ENCODE assay signal across 1 cellular context in genomic region chr6:3379482-3380060, GRCh38.
A peak's percentile ranks its signal among the peaks of the same experiment; 100 is the strongest.
TF ChIP-seq lines count a peak whose summit lies in the region.

No MANE protein-coding gene starts in this region.

TF ChIP-seq in HepG2, 621 proteins besides CTCF, POLR2A, EP300 and RAD21 (continued from another document and continues in another):
- TF ChIP-seq ZNF800 (CRISPR knock-in tag; IDR thresholded peaks at IDR 0.05) (0 out of 2 replicates have a peak, but pooled peaks have one; percentile 37), ZNF276 (CRISPR knock-in tag; IDR thresholded peaks at IDR 0.05; ENCODE audit: low read depth) (no peak), ZFY (CRISPR knock-in tag; IDR thresholded peaks at IDR 0.05) (peak; percentile 32; the same call in 1 of the 2 replicates), FOXA3 (CRISPR knock-in tag; IDR thresholded peaks at IDR 0.05) (peak; percentile 39; the same call in 1 of the 2 replicates), FUBP1 (CRISPR knock-in tag; IDR thresholded peaks at IDR 0.05; ENCODE audit: borderline replicate concordance) (no peak), SP140L (CRISPR knock-in tag; IDR thresholded peaks at IDR 0.05; ENCODE audit: borderline replicate concordance) (0 out of 2 replicates have a peak, but pooled peaks have one; percentile 9), HCFC1 (IDR thresholded peaks at IDR 0.05; ENCODE audit: low read depth, low read length) (no peak), STAT5B (CRISPR knock-in tag; IDR thresholded peaks at IDR 0.05) (no peak), CAMTA2 (CRISPR knock-in tag; IDR thresholded peaks at IDR 0.05; ENCODE audit: borderline replicate concordance) (peak; percentile 34; the same call in 1 of the 2 replicates), MTA3 (CRISPR knock-in tag; IDR thresholded peaks at IDR 0.05) (no peak), ERF (CRISPR knock-in tag; IDR thresholded peaks at IDR 0.05) (no peak), SNAI1 (CRISPR knock-in tag; IDR thresholded peaks at IDR 0.05; ENCODE audit: borderline replicate concordance) (0 out of 2 replicates have a peak, but pooled peaks have one; percentile 81), HNF4A (CRISPR knock-in tag; IDR thresholded peaks at IDR 0.05) (peak; percentile 52), RFXAP (CRISPR knock-in tag; IDR thresholded peaks at IDR 0.05; ENCODE audit: borderline replicate concordance) (0 out of 2 replicates have a peak, but pooled peaks have one; percentile 30), TEF (CRISPR knock-in tag; IDR thresholded peaks at IDR 0.05) (peak; percentile 75), HDAC2 (CRISPR knock-in tag; IDR thresholded peaks at IDR 0.05) (peak; percentile 61), ZNF232 (CRISPR knock-in tag; IDR thresholded peaks at IDR 0.05; ENCODE audit: borderline replicate concordance) (peak; percentile 66; the same call in 1 of the 2 replicates), ZNF546 (CRISPR knock-in tag; conservative IDR thresholded peaks at IDR 0.05) (no peak), ZBTB7A (CRISPR knock-in tag; IDR thresholded peaks at IDR 0.05) (peak; percentile 60; the same call in 1 of the 2 replicates), MAX (IDR thresholded peaks at IDR 0.05) (peak; percentile 67; the same call in 1 of the 2 replicates), FOSL2 (CRISPR knock-in tag; IDR thresholded peaks at IDR 0.05) (peak; percentile 85), PATZ1 (CRISPR knock-in tag; IDR thresholded peaks at IDR 0.05) (peak; percentile 22; the same call in 1 of the 2 replicates), PRDM15 (CRISPR knock-in tag; IDR thresholded peaks at IDR 0.05) (0 out of 2 replicates have a peak, but pooled peaks have one; percentile 47), ZNF12 (CRISPR knock-in tag; IDR thresholded peaks at IDR 0.05) (peak; percentile 78; the same call in 1 of the 2 replicates), NR0B2 (CRISPR knock-in tag; IDR thresholded peaks at IDR 0.05) (peak; percentile 58; the same call in 1 of the 2 replicates), ZFP62 (CRISPR knock-in tag; IDR thresholded peaks at IDR 0.05) (no peak), SP5 (CRISPR knock-in tag; IDR thresholded peaks at IDR 0.05; ENCODE audit: borderline replicate concordance, low read depth) (peak; percentile 32; the same call in 1 of the 2 replicates), FOXP4 (CRISPR knock-in tag; IDR thresholded peaks at IDR 0.05) (peak; percentile 48; the same call in 1 of the 2 replicates), ZFAT (CRISPR knock-in tag; conservative IDR thresholded peaks at IDR 0.05) (no peak), ISL2 (CRISPR knock-in tag; IDR thresholded peaks at IDR 0.05) (peak; percentile 38; the same call in 1 of the 2 replicates), SALL1 (CRISPR knock-in tag; IDR thresholded peaks at IDR 0.05) (peak; percentile 55), ZNF589 (CRISPR knock-in tag; conservative IDR thresholded peaks at IDR 0.05) (0 out of 2 replicates have a peak, but pooled peaks have one; percentile 11), THAP11 (CRISPR knock-in tag; IDR thresholded peaks at IDR 0.05) (no peak), ZNF710 (CRISPR knock-in tag; IDR thresholded peaks at IDR 0.05; ENCODE audit: borderline replicate concordance) (0 out of 2 replicates have a peak, but pooled peaks have one; percentile 55), HOXA3 (CRISPR knock-in tag; IDR thresholded peaks at IDR 0.05) (peak; percentile 76), RARG (CRISPR knock-in tag; IDR thresholded peaks at IDR 0.05; ENCODE audit: low read depth) (no peak), TFDP2 (CRISPR knock-in tag; IDR thresholded peaks at IDR 0.05) (0 out of 2 replicates have a peak, but pooled peaks have one; percentile 16), ZNF275 (CRISPR knock-in tag; IDR thresholded peaks at IDR 0.05; ENCODE audit: borderline replicate concordance) (0 out of 2 replicates have a peak, but pooled peaks have one; percentile 49)
